1 cellular context compared by ENCODE assay signal in genomic region chr17:35286120-35286781, GRCh38.
TF ChIP-seq lines count a peak whose summit lies in the region.

No MANE protein-coding gene starts in this region.

TF ChIP-seq in GM23338, 12 proteins besides CTCF, POLR2A, EP300 and RAD21 (continued from another document):
- TF ChIP-seq, protein P1, sequence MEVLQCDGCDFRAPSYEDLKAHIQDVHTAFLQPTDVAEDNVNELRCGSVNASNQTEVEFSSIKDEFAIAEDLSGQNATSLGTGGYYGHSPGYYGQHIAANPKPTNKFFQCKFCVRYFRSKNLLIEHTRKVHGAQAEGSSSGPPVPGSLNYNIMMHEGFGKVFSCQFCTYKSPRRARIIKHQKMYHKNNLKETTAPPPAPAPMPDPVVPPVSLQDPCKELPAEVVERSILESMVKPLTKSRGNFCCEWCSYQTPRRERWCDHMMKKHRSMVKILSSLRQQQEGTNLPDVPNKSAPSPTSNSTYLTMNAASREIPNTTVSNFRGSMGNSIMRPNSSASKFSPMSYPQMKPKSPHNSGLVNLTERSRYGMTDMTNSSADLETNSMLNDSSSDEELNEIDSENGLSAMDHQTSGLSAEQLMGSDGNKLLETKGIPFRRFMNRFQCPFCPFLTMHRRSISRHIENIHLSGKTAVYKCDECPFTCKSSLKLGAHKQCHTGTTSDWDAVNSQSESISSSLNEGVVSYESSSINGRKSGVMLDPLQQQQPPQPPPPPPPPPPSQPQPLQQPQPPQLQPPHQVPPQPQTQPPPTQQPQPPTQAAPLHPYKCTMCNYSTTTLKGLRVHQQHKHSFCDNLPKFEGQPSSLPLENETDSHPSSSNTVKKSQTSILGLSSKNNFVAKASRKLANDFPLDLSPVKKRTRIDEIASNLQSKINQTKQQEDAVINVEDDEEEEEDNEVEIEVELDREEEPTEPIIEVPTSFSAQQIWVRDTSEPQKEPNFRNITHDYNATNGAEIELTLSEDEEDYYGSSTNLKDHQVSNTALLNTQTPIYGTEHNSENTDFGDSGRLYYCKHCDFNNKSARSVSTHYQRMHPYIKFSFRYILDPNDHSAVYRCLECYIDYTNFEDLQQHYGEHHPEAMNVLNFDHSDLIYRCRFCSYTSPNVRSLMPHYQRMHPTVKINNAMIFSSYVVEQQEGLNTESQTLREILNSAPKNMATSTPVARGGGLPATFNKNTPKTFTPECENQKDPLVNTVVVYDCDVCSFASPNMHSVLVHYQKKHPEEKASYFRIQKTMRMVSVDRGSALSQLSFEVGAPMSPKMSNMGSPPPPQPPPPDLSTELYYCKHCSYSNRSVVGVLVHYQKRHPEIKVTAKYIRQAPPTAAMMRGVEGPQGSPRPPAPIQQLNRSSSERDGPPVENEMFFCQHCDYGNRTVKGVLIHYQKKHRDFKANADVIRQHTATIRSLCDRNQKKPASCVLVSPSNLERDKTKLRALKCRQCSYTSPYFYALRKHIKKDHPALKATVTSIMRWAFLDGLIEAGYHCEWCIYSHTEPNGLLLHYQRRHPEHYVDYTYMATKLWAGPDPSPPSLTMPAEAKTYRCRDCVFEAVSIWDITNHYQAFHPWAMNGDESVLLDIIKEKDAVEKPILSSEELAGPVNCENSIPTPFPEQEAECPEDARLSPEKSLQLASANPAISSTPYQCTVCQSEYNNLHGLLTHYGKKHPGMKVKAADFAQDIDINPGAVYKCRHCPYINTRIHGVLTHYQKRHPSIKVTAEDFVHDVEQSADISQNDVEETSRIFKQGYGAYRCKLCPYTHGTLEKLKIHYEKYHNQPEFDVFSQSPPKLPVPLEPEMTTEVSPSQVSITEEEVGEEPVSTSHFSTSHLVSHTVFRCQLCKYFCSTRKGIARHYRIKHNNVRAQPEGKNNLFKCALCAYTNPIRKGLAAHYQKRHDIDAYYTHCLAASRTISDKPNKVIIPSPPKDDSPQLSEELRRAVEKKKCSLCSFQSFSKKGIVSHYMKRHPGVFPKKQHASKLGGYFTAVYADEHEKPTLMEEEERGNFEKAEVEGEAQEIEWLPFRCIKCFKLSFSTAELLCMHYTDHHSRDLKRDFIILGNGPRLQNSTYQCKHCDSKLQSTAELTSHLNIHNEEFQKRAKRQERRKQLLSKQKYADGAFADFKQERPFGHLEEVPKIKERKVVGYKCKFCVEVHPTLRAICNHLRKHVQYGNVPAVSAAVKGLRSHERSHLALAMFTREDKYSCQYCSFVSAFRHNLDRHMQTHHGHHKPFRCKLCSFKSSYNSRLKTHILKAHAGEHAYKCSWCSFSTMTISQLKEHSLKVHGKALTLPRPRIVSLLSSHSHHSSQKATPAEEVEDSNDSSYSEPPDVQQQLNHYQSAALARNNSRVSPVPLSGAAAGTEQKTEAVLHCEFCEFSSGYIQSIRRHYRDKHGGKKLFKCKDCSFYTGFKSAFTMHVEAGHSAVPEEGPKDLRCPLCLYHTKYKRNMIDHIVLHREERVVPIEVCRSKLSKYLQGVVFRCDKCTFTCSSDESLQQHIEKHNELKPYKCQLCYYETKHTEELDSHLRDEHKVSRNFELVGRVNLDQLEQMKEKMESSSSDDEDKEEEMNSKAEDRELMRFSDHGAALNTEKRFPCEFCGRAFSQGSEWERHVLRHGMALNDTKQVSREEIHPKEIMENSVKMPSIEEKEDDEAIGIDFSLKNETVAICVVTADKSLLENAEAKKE (CRISPR knock-in tag; IDR thresholded peaks at IDR 0.05): no peak
